In genomic region chr17:45320931-45321461, GRCh38 we compare ENCODE assay signal across 8 cellular contexts. TPM values are rescaled to one million over a fixed set of nuclear protein-coding genes. Genes with fewer than 3 reads are reported as not detected.
DNase-seq lines count a peak whose midpoint lies in the region; ATAC-seq and TF ChIP-seq lines count a peak whose summit lies in the region.

No MANE protein-coding gene starts in this region.

- no peak overlapping the region for H3K4me3 ChIP-seq in smooth muscle cell

- no peaks in the 10 kb centered on the region for H3K36me3 ChIP-seq in smooth muscle cell (ENCODE audit: low read depth)

- H3K27me3 ChIP-seq in smooth muscle cell (ENCODE audit: low read depth), result no peaks in the 10 kb centered on the region

- DNase-seq in DMS 273 (lab: John Stamatoyannopoulos, UW; ENCODE audit: unreplicated experiment) (peak; percentile 30), DMS 273 treated with DMSO at 0.1 percent for 48 hours (lab: John Stamatoyannopoulos, UW) (no peak), RWPE1 (ENCODE audit: low spot score) (peak; percentile 86), fibroblast of gingiva (ENCODE audit: low read depth) (peak; percentile 87), smooth muscle cell (lab: John Stamatoyannopoulos, UW; ENCODE audit: unreplicated experiment) (no peak), iPS-NIHi7 (ENCODE audit: extremely low spot score) (no peak)

- no peak for ATAC-seq in GM19328 (IDR thresholded peaks at IDR 0.05; ENCODE audit: unreplicated experiment)
- ATAC-seq in GM21737 (IDR thresholded peaks at IDR 0.05; ENCODE audit: unreplicated experiment), result no peak

- H3K9me3 ChIP-seq in smooth muscle cell (replicated peaks; ENCODE audit: low read depth), result no peaks in the 10 kb centered on the region

- CTCF ChIA-PET in RWPE1 (lab: Yijun Ruan, JAX), result interaction anchor here (1.5 kb wide), 1 partner anchor 64 kb away, joined by 7 read pairs; no protein-coding TSS in a partner anchor

- no peak overlapping the region for H2AFZ ChIP-seq in smooth muscle cell (ENCODE audit: low read depth)

- H3K9ac ChIP-seq in smooth muscle cell (ENCODE audit: low read depth), result no peak overlapping the region

- peak overlapping the region; percentile 20 for H3K4me2 ChIP-seq in smooth muscle cell

- peaks cover 3% of the 10 kb centered on the region for H4K20me1 ChIP-seq in smooth muscle cell (ENCODE audit: low read depth)

- peaks cover 5% of the 10 kb centered on the region for H3K4me1 ChIP-seq in smooth muscle cell (ENCODE audit: low read depth)

- peaks cover 4% of the 10 kb centered on the region for H3K79me2 ChIP-seq in smooth muscle cell (ENCODE audit: low read depth)

- peak overlapping the region; percentile 98 for H3K27ac ChIP-seq in RWPE1
- H3K27ac ChIP-seq in smooth muscle cell (ENCODE audit: low read depth), result peak overlapping the region; percentile 78

- H3F3A ChIP-seq in smooth muscle cell (ENCODE audit: low read depth), result peaks cover 19% of the 10 kb centered on the region

- WGBS in smooth muscle cell (ENCODE audit: low lambda C conversion rate), result 4% methylated on average over 1 of the region's 1 CpG

- POLR2A ChIA-PET in RWPE1 (lab: Yijun Ruan, JAX; ENCODE audit: low non-redundant PET), result no interaction called here

- TF ChIP-seq CTCF in RWPE1 (conservative IDR thresholded peaks at IDR 0.05; ENCODE audit: low read depth) (no peak), smooth muscle cell (IDR thresholded peaks at IDR 0.05; ENCODE audit: borderline replicate concordance, insufficient read depth, poor library complexity, severe bottlenecking) (no peak)

RNA-seq across cellular contexts. Expression of gene MAP3K14, which starts 4.2 kb away (rescaled TPM):
- total RNA-seq in smooth muscle cell, result 1.5 and 1.7 TPM in 2 replicates
- 1.8 and 2.7 TPM in 2 replicates for polyA plus RNA-seq in smooth muscle cell

RNA-seq across cellular contexts. Expression of gene SPATA32, which starts 59.1 kb away (rescaled TPM):
- total RNA-seq in smooth muscle cell, result not detected in 2 replicates
- polyA plus RNA-seq in smooth muscle cell, result 0.27 TPM in 1 of 2 replicates, not detected in the other

Comparison
In these comparisons a context has a peak if more than half of its experiments do, and no peak if none do; other contexts are left out.
1. DNase-seq: peak in DMS 273 (single experiment), RWPE1 (single experiment) and fibroblast of gingiva (single experiment); none in DMS 273 treated with DMSO at 0.1 percent for 48 hours (single experiment), smooth muscle cell (single experiment) and iPS-NIHi7 (single experiment).